17 cellular contexts compared by ENCODE assay signal in the genomic region with DNA sequence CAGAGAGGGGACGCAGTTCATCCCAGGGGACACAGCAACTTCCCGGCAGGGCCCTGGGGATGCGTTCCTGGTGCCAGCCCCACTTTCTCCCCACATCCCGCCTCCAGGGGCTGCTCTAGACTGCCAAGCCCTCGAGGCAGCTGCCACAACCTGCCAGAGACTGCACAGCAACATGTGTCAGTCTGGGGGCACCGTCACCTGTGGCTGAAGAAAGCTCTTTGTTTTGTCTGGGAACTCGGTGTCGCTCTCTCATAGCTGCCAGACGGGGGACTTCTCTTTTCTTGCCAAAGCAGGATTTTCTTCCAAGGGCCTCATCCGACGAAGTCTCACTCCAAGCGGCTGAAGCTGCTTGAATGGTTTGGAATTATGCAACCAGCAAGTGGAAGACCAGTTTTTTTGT. TPM values are rescaled to one million over a fixed set of nuclear protein-coding genes. Genes with fewer than 3 reads are reported as not detected.
DNase-seq lines count a peak whose midpoint lies in the region; ATAC-seq and TF ChIP-seq lines count a peak whose summit lies in the region.
"Had no signal": no experiment of that assay in that cellular context is flagged by ENCODE, and none has a peak within 500 bp of the region (broad histone marks: within the 10 kb centered on the region; RNA-seq: fewer than 3 reads in every experiment).

No MANE protein-coding gene starts in this region.

- H3K27ac Mint-ChIP-seq in GM23338 = no peak overlapping the region; the same call in 1 of the 2 replicates

- no peak overlapping the region for H2AFZ ChIP-seq in GM23338

- TF ChIP-seq CTCF in GM23338 (conservative IDR thresholded peaks at IDR 0.05; ENCODE audit: low read depth in 2 of 2) (peak in 1 of 2 experiments; percentile 32; a peak in 3 of 4 replicates), astrocyte of the cerebellum (IDR thresholded peaks at IDR 0.05; ENCODE audit: low read depth, low read length, missing control alignments) (peak; percentile 6)

- no peaks in the 10 kb centered on the region for H3K27me3 ChIP-seq in BLaER1
- H3K27me3 ChIP-seq in GM23338 (ENCODE audit: insufficient read depth) = no peaks in the 10 kb centered on the region
- H3K27me3 ChIP-seq: brain microvascular endothelial cell, esophagus squamous epithelium had no signal

- H3K9me3 Mint-ChIP-seq in GM23338 = no peaks in the 10 kb centered on the region; the same call in 2 of the 3 replicates
- H3K9me3 Mint-ChIP-seq: neural crest cell had no signal

- H3K9ac ChIP-seq in BLaER1 = no peak overlapping the region

- H3K4me3 ChIP-seq in BLaER1 (no peak overlapping the region), GM23338 (no peak overlapping the region), astrocyte of the cerebellum (ENCODE audit: low read depth, low read length) (no peak overlapping the region)
- H3K4me3 ChIP-seq: esophagus squamous epithelium had no signal

- peak; percentile 79 for ATAC-seq in GM23338
- ATAC-seq in HG03025 (IDR thresholded peaks at IDR 0.05; ENCODE audit: low FRiP score, unreplicated experiment) = no peak
- ATAC-seq in esophagus mucosa = no peak

- H3K4me3 Mint-ChIP-seq in GM23338 = no peak overlapping the region
- H3K4me3 Mint-ChIP-seq: neural crest cell had no signal

- H3K4me2 ChIP-seq in BLaER1 = peak overlapping the region; percentile 52
- H3K4me2 ChIP-seq in GM23338 = no peak overlapping the region

- H3K4me1 Mint-ChIP-seq in GM23338 = peaks cover 12% of the 10 kb centered on the region; the same call in 2 of the 3 replicates

- H3K9me3 ChIP-seq in BLaER1 = peaks cover 26% of the 10 kb centered on the region

- in situ Hi-C loops in astrocyte of the cerebellum (cut with HindIII; ENCODE audit: low sequenced_read_pairs) = no loop called here

- H3K36me3 Mint-ChIP-seq in GM23338 (ENCODE audit: low read depth) = peaks cover 17% of the 10 kb centered on the region

- no peaks in the 10 kb centered on the region for H3K9me2 ChIP-seq in GM23338 (ENCODE audit: insufficient read depth)

- no peaks in the 10 kb centered on the region for H3F3A ChIP-seq in GM23338 (replicated peaks; ENCODE audit: low read depth)

- H4K20me1 ChIP-seq in BLaER1 = no peaks in the 10 kb centered on the region
- no peaks in the 10 kb centered on the region for H4K20me1 ChIP-seq in GM23338 (replicated peaks; ENCODE audit: insufficient read depth)

- peak; percentile 39 for DNase-seq in GM23338 (ENCODE audit: low spot score)
- no peak for DNase-seq in astrocyte of the cerebellum (ENCODE audit: low read depth)
- DNase-seq in midbrain (lab: John Stamatoyannopoulos, UW) = peak; percentile 68
- DNase-seq in HT-29 (ENCODE audit: low spot score) = no peak
- DNase-seq in NCI-H187 (lab: John Stamatoyannopoulos, UW) = no peak
- DNase-seq: activated gamma-delta T cell treated with Interleukin-2 at 50 U/mL for 16 hours, AML-193, brain microvascular endothelial cell, DMS79, esophagus squamous epithelium, MM.1S, NCI-H2081, NCI-H526 had no signal

- peaks cover 12% of the 10 kb centered on the region for H3K27me3 Mint-ChIP-seq in GM23338 (ENCODE audit: insufficient read depth, low read depth, poor library complexity)

- H3K27ac ChIP-seq in BLaER1 (no peak overlapping the region), GM23338 (ENCODE audit: low read depth) (0 out of 2 replicates have a peak overlapping the region, but pooled peaks have one; percentile 14)
- H3K27ac ChIP-seq: brain microvascular endothelial cell, esophagus squamous epithelium had no signal

- H3K36me3 ChIP-seq in BLaER1 (peaks cover 14% of the 10 kb centered on the region; the same call in 1 of the 2 replicates), GM23338 (ENCODE audit: insufficient read depth) (no peaks in the 10 kb centered on the region)
- H3K36me3 ChIP-seq: esophagus squamous epithelium had no signal

- H3K4me1 ChIP-seq in BLaER1 (peaks cover 34% of the 10 kb centered on the region), GM23338 (ENCODE audit: insufficient read depth) (no peaks in the 10 kb centered on the region; the same call in 1 of the 2 replicates)
- H3K4me1 ChIP-seq: esophagus squamous epithelium had no signal

- peaks cover 23% of the 10 kb centered on the region for H3K79me2 ChIP-seq in GM23338 (replicated peaks; ENCODE audit: insufficient read depth)

TF ChIP-seq in GM23338, 12 proteins besides CTCF, POLR2A, EP300 and RAD21:
- no peak for TF ChIP-seq POLR2AphosphoS5 (IDR thresholded peaks at IDR 0.05; ENCODE audit: low read depth)
- TF ChIP-seq ZNF331 (CRISPR knock-in tag; IDR thresholded peaks at IDR 0.05; ENCODE audit: low read depth) = no peak
- no peak for TF ChIP-seq ZNF114 (CRISPR knock-in tag; IDR thresholded peaks at IDR 0.05)
- TF ChIP-seq NANOG (IDR thresholded peaks at IDR 0.05; ENCODE audit: borderline replicate concordance) = no peak
- TF ChIP-seq JUNB (IDR thresholded peaks at IDR 0.05; ENCODE audit: unreplicated experiment) = no peak

RNA-seq across cellular contexts. Expression of gene COTL1, which starts 43.7 kb away (rescaled TPM):
- total RNA-seq in GM23338 (2014; rRNA removed; shearing (Covaris generic)) = 111 and 117 TPM in 2 replicates
- 165 and 166 TPM in 2 replicates for polyA plus RNA-seq in GM23338 (2016; fragmentation: Nextera tagmentation; extraction: Ambion mirVana)
- total RNA-seq in HT-29 (2014; rRNA removed; shearing (Covaris generic)) = 105 and 121 TPM in 2 replicates
- 16.3 TPM for total RNA-seq in esophagus mucosa

Comparison
In these comparisons a context has a peak if more than half of its experiments do, and no peak if none do; other contexts are left out.
1. DNase-seq: peak in GM23338 (single experiment) and midbrain (single experiment); none in astrocyte of the cerebellum (single experiment), HT-29 (single experiment) and NCI-H187 (0 of 2).